In genomic region chr7:6386779-6387178, GRCh38 we compare ENCODE assay signal across 13 cellular contexts. TPM values are rescaled to one million over a fixed set of nuclear protein-coding genes. Genes with fewer than 3 reads are reported as not detected.
DNase-seq lines count a peak whose midpoint lies in the region; TF ChIP-seq lines count a peak whose summit lies in the region.
"Had no signal": no experiment of that assay in that cellular context is flagged by ENCODE, and none has a peak within 500 bp of the region (broad histone marks: within the 10 kb centered on the region; RNA-seq: fewer than 3 reads in every experiment).

No MANE protein-coding gene starts in this region.

- no peak overlapping the region for H3K4me3 Mint-ChIP-seq in activated T-cell treated with anti-CD3 and anti-CD28 coated beads, Interleukin-2, amount 50 U/mL, for 24 hours

- H3K27me3 Mint-ChIP-seq in activated T-cell treated with anti-CD3 and anti-CD28 coated beads, Interleukin-2, amount 50 U/mL, for 24 hours: no peaks in the 10 kb centered on the region

- TF ChIP-seq CTCF in RWPE1 (conservative IDR thresholded peaks at IDR 0.05; ENCODE audit: low read depth): no peak
- TF ChIP-seq CTCF in hepatocyte (IDR thresholded peaks at IDR 0.05; ENCODE audit: poor library complexity): no peak

- peak overlapping the region; percentile 58 for H3K27ac Mint-ChIP-seq in activated T-cell treated with anti-CD3 and anti-CD28 coated beads, Interleukin-2, amount 50 U/mL, for 24 hours
- H3K27ac Mint-ChIP-seq: activated T-helper 2 cell treated with anti-CD3 and anti-CD28 coated beads, Interferon-gamma antibody, Interleukin-2, Interleukin-4, amounts not matched to agents 10 μg/mL and 5 μg/mL and 100 μg/mL, durations not matched to agents 14 hours and 24 hours and 36 hours had no signal

- no peak overlapping the region for H3K4me2 ChIP-seq in hepatocyte

- H3K36me3 Mint-ChIP-seq in activated T-cell treated with anti-CD3 and anti-CD28 coated beads, Interleukin-2, amount 50 U/mL, for 24 hours (ENCODE audit: low read depth): peaks cover 70% of the 10 kb centered on the region

- H3K36me3 ChIP-seq in hepatocyte (replicated peaks; ENCODE audit: insufficient read depth, low read depth) (no peaks in the 10 kb centered on the region), subcutaneous abdominal adipose tissue (ENCODE audit: control insufficient read depth in 5 of 5, insufficient read depth in 5 of 5, low read length in 5 of 5) (peaks cover under 1 to 26% (median 17%) of the 10 kb centered on the region in 5 donors)
- H3K36me3 ChIP-seq: prostate gland had no signal

- no peaks in the 10 kb centered on the region for H3K9me2 ChIP-seq in hepatocyte (replicated peaks; ENCODE audit: insufficient read depth)

- H3K4me1 Mint-ChIP-seq in activated T-cell treated with anti-CD3 and anti-CD28 coated beads, Interleukin-2, amount 50 U/mL, for 24 hours (ENCODE audit: low read depth): peaks cover 63% of the 10 kb centered on the region

- H3K4me3 ChIP-seq in hepatocyte (no peak overlapping the region), subcutaneous abdominal adipose tissue (ENCODE audit: low read depth in 1 of 5, low read length in 5 of 5) (no peak overlapping the region)
- H3K4me3 ChIP-seq: mucosa of descending colon, prostate gland had no signal

- H3K4me1 ChIP-seq in hepatocyte (ENCODE audit: insufficient read depth) (peaks cover 33% of the 10 kb centered on the region), subcutaneous abdominal adipose tissue (ENCODE audit: control insufficient read depth in 5 of 5, insufficient read depth in 5 of 5, low read length in 5 of 5) (peaks cover 12 to 53% (median 47%) of the 10 kb centered on the region in 5 donors)

- no peaks in the 10 kb centered on the region for H3K27me3 ChIP-seq in hepatocyte
- H3K27me3 ChIP-seq in subcutaneous abdominal adipose tissue (ENCODE audit: control insufficient read depth in 5 of 5, insufficient read depth in 4 of 5, low read length in 5 of 5): no peaks in the 10 kb centered on the region

- no peak overlapping the region for H2AFZ ChIP-seq in hepatocyte

- CTCF ChIA-PET in RWPE1 (lab: Yijun Ruan, JAX): interaction anchor here (0.6 kb wide), 1 partner anchor 64 kb away, joined by 3 read pairs; no protein-coding TSS in a partner anchor

- H3K9ac ChIP-seq in subcutaneous abdominal adipose tissue (ENCODE audit: low read length in 5 of 5): no peak overlapping the region

- 93% methylated on average over 3 of the region's 3 CpGs for WGBS in hepatocyte (ENCODE audit: low lambda C conversion rate, missing lambda C conversion rate)

- no peak for DNase-seq in activated T-cell treated with anti-CD3 and anti-CD28 coated beads, Interleukin-2, amount 50 U/mL, for 24 hours
- DNase-seq in activated T-cell treated with anti-CD3 and anti-CD28 coated beads for 4 hours (no peak), RWPE1 (ENCODE audit: low spot score) (no peak), hepatocyte (ENCODE audit: low spot score) (no peak), HPDE6-E6E7 (ENCODE audit: extremely low spot score) (no peak), GM19240 (ENCODE audit: insufficient read length, low spot score) (no peak), caudate nucleus (lab: John Stamatoyannopoulos, UW) (no peak)
- DNase-seq: MV-4-11, RPMI8226 had no signal

- H3K27ac ChIP-seq in RWPE1 (peak overlapping the region; percentile 81), hepatocyte (peak overlapping the region; percentile 84), subcutaneous abdominal adipose tissue (ENCODE audit: low read depth, low read length) (peak overlapping the region; percentile 97), caudate nucleus (ENCODE audit: low read depth, low read length) (no peak overlapping the region)

- peaks cover 96% of the 10 kb centered on the region for H3K79me2 ChIP-seq in hepatocyte

- POLR2A ChIA-PET in RWPE1 (lab: Yijun Ruan, JAX; ENCODE audit: low non-redundant PET): no interaction called here

- H3K9me3 ChIP-seq in hepatocyte (ENCODE audit: low read depth) (no peaks in the 10 kb centered on the region), subcutaneous abdominal adipose tissue (ENCODE audit: control insufficient read depth in 5 of 5, low read length in 5 of 5) (no peaks in the 10 kb centered on the region)
- H3K9me3 ChIP-seq: mucosa of descending colon, prostate gland had no signal

- peaks cover 69% of the 10 kb centered on the region for H4K20me1 ChIP-seq in hepatocyte (ENCODE audit: insufficient read depth, poor library complexity, severe bottlenecking)

- H3K9me3 Mint-ChIP-seq in activated T-cell treated with anti-CD3 and anti-CD28 coated beads, Interleukin-2, amount 50 U/mL, for 24 hours: no peaks in the 10 kb centered on the region
- H3K9me3 Mint-ChIP-seq: activated T-helper 2 cell treated with anti-CD3 and anti-CD28 coated beads, Interferon-gamma antibody, Interleukin-2, Interleukin-4, amounts not matched to agents 10 μg/mL and 5 μg/mL and 100 μg/mL, durations not matched to agents 14 hours and 24 hours and 36 hours had no signal

RNA-seq across cellular contexts. Expression of gene RAC1, which starts 12.5 kb away (rescaled TPM):
- total RNA-seq in hepatocyte: 74.7 and 105 TPM in 2 replicates
- 429 and 452 TPM in 2 replicates for polyA plus RNA-seq in hepatocyte

RNA-seq across cellular contexts. Expression of gene FAM220A, which starts 38.0 kb away (rescaled TPM):
- 19.9 and 20.6 TPM in 2 replicates for total RNA-seq in hepatocyte
- polyA plus RNA-seq in hepatocyte: 4.5 and 5.8 TPM in 2 replicates
